Comparison of ENCODE assay signal across 33 cellular contexts in the genomic region with DNA sequence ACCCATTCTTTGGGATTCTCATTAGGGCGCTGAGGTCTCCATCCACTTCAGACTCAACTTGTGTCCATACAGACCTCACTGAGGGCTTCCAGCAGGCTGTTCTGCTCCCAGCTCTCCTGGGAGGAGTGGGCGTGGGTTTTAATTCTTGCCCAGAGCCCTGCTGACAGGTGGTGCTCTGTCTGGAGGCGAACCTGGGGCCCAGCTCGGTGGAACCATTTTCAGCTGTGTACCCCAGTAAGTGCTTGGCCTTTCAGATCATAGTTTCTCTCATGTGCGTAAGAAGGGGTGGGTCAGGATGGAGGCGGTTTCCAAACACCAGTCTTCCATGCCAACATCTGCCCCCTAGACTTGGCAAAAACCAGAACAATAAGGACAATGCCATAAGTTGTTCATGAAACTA.
"Had no signal": no experiment of that assay in that cellular context is flagged by ENCODE, and none has a peak within 500 bp of the region (broad histone marks: within the 10 kb centered on the region; RNA-seq: fewer than 3 reads in every experiment).

No MANE protein-coding gene starts in this region.

- DNase-seq: activated B cell treated with CpG ODN at 0.5 μM for 24 hours; activated CD4-positive, alpha-beta memory T cell treated with anti-CD3 and anti-CD28 coated beads for 36 hours; activated CD4-positive, alpha-beta T cell treated with anti-CD3 and anti-CD28 coated beads for 4 hours; activated CD4-positive, alpha-beta T cell treated with anti-CD3 and anti-CD28 coated beads, Interleukin-2, amount 50 U/mL, for 1 hour; activated CD4-positive, CD25-positive, alpha-beta regulatory T cell treated with anti-CD3 and anti-CD28 coated beads, Interleukin-2, amount 50 U/mL, for 72 hours; activated gamma-delta T cell treated with Interleukin-2 at 50 U/mL for 16 hours; activated naive CD4-positive, alpha-beta T cell treated with anti-CD3 and anti-CD28 coated beads for 36 hours; activated T-cell treated with anti-CD3 and anti-CD28 coated beads for 4 hours; activated T-cell treated with anti-CD3 and anti-CD28 coated beads, Interleukin-2, amount 50 U/mL, for 4 hours; body of pancreas; MM.1S; MV-4-11; NCI-H1092; NCI-H1436 treated with DMSO at 0.1 percent for 48 hours; NCI-H1694 treated with DMSO at 0.1 percent for 48 hours; NCI-H2029; NCI-H345; NCI-H524 treated with DMSO at 0.1 percent for 48 hours; PC-9; SIG-M5; SW 1271; T-helper 1 cell; T-helper 2 cell; T-helper 9 cell had no signal

- H3K4me3 Mint-ChIP-seq: activated B cell treated with CpG ODN at 0.5 μM for 24 hours; activated CD4-positive, alpha-beta memory T cell treated with anti-CD3 and anti-CD28 coated beads for 36 hours; activated naive CD4-positive, alpha-beta T cell treated with anti-CD3 and anti-CD28 coated beads for 36 hours; activated T-cell treated with anti-CD3 and anti-CD28 coated beads, Interleukin-2, amount 50 U/mL, for 4 hours; activated T-helper 1 cell treated with anti-CD3 and anti-CD28 coated beads, Interleukin-12 subunit alpha, Interleukin-12 subunit beta, Interleukin-2, Interleukin-4 antibody, amounts not matched to agents 30 ng/mL and 10 ng/mL and 1 ng/mL, durations not matched to agents 14 hours and 24 hours and 36 hours had no signal

- H3K4me1 ChIP-seq: adrenal gland, breast epithelium had no signal

- H3K27ac Mint-ChIP-seq: activated B cell treated with CpG ODN at 0.5 μM for 24 hours; activated CD4-positive, alpha-beta memory T cell treated with anti-CD3 and anti-CD28 coated beads for 36 hours; activated naive CD4-positive, alpha-beta T cell treated with anti-CD3 and anti-CD28 coated beads for 36 hours; activated naive CD4-positive, alpha-beta T cell treated with anti-CD3 and anti-CD28 coated beads, Interleukin-2, amount 50 U/mL, for 72 hours; activated T-helper 1 cell treated with anti-CD3 and anti-CD28 coated beads, Interleukin-12 subunit alpha, Interleukin-12 subunit beta, Interleukin-2, Interleukin-4 antibody, amounts not matched to agents 30 ng/mL and 10 ng/mL and 1 ng/mL, durations not matched to agents 14 hours and 24 hours and 36 hours had no signal

- H3K27ac ChIP-seq: adrenal gland, body of pancreas, breast epithelium, KMS-11, PC-9, RWPE1, VCaP had no signal

- H3K9ac ChIP-seq: KMS-11 had no signal

- ATAC-seq: activated naive CD4-positive, alpha-beta T cell treated with anti-CD3 and anti-CD28 coated beads, Interleukin-2, amount 50 U/mL, for 72 hours; activated T-cell treated with anti-CD3 and anti-CD28 coated beads, Interleukin-2, amount 50 U/mL, for 4 hours; body of pancreas; Right ventricle myocardium inferior; SK-N-SH treated with all-trans-retinoic acid at 6 μM for 48 hours had no signal

- H3K4me1 Mint-ChIP-seq: activated B cell treated with CpG ODN at 0.5 μM for 24 hours had no signal

- H3K9me3 ChIP-seq: adrenal gland, body of pancreas had no signal

- H3K36me3 Mint-ChIP-seq: activated CD4-positive, alpha-beta memory T cell treated with anti-CD3 and anti-CD28 coated beads for 36 hours had no signal

- H3K27me3 ChIP-seq: adrenal gland, body of pancreas had no signal

- H3K36me3 ChIP-seq: adrenal gland, breast epithelium had no signal

- H3K4me3 ChIP-seq: adrenal gland, body of pancreas, breast epithelium, PC-9 had no signal
